28 cellular contexts compared by ENCODE assay signal in genomic region chrX:21998037-21998436, GRCh38. TPM values are rescaled to one million over a fixed set of nuclear protein-coding genes. Genes with fewer than 3 reads are reported as not detected.
"Had no signal": no experiment of that assay in that cellular context is flagged by ENCODE, and none has a peak within 500 bp of the region (broad histone marks: within the 10 kb centered on the region; RNA-seq: fewer than 3 reads in every experiment).

No MANE protein-coding gene starts in this region.

- H3K27me3 Mint-ChIP-seq: activated naive CD8-positive, alpha-beta T cell; central memory CD8-positive, alpha-beta T cell; dendritic cell treated with granulocyte-macrophage colony-stimulating factor and Interleukin-4, amounts not matched to agents 40 ng/mL and 50 ng/mL, for 4 days; stimulated activated memory B cell treated with anti-CD40 and anti-IgM and Interleukin-4, amounts not matched to agents 10 μg/mL and 1 μg/mL and 100 μg/mL, for 72 hours; stimulated activated naive CD8-positive, alpha-beta T cell treated with anti-CD3 and anti-CD28 coated beads, Interleukin-15, amount 100 ng/mL, for 72 hours; T-helper 17 cell had no signal

- H3K36me3 ChIP-seq: lower lobe of right lung, right atrium auricular region, vagina had no signal

- H3K27ac ChIP-seq: esophagus squamous epithelium, lower lobe of right lung, parathyroid adenoma, right atrium auricular region, vagina had no signal

- H3K9me3 ChIP-seq: esophagus squamous epithelium, heart right ventricle, lower lobe of right lung, mucosa of descending colon, right atrium auricular region, upper lobe of left lung, vagina had no signal

- ATAC-seq: heart right ventricle; left lobe of liver; mucosa of descending colon; stimulated activated memory B cell treated with anti-CD40 and anti-IgM and Interleukin-4, amounts not matched to agents 10 μg/mL and 1 μg/mL and 100 μg/mL, for 72 hours; stimulated activated naive CD8-positive, alpha-beta T cell treated with anti-CD3 and anti-CD28 coated beads, Interleukin-15, amount 100 ng/mL, for 72 hours; T-helper 17 cell; WTC11 had no signal

- H3K4me1 Mint-ChIP-seq: central memory CD8-positive, alpha-beta T cell; T-helper 17 cell had no signal

- H3K9me3 Mint-ChIP-seq: central memory CD8-positive, alpha-beta T cell; dendritic cell treated with granulocyte-macrophage colony-stimulating factor and Interleukin-4, amounts not matched to agents 40 ng/mL and 50 ng/mL, for 4 days; stimulated activated memory B cell treated with anti-CD40 and anti-IgM and Interleukin-4, amounts not matched to agents 10 μg/mL and 1 μg/mL and 100 μg/mL, for 72 hours; WTC11 had no signal

- H3K4me3 ChIP-seq: esophagus squamous epithelium, heart right ventricle, lower lobe of right lung, mucosa of descending colon, right atrium auricular region, smooth muscle cell, upper lobe of left lung, vagina had no signal

- H3K4me3 Mint-ChIP-seq: activated naive CD8-positive, alpha-beta T cell; central memory CD8-positive, alpha-beta T cell; dendritic cell treated with granulocyte-macrophage colony-stimulating factor and Interleukin-4, amounts not matched to agents 40 ng/mL and 50 ng/mL, for 4 days; neural crest cell; stimulated activated memory B cell treated with anti-CD40 and anti-IgM and Interleukin-4, amounts not matched to agents 10 μg/mL and 1 μg/mL and 100 μg/mL, for 72 hours; stimulated activated naive CD8-positive, alpha-beta T cell treated with anti-CD3 and anti-CD28 coated beads, Interleukin-15, amount 100 ng/mL, for 72 hours; T-helper 17 cell; WTC11 had no signal

- H3K4me1 ChIP-seq: esophagus squamous epithelium, lower lobe of right lung, parathyroid adenoma, right atrium auricular region, upper lobe of left lung, vagina had no signal

- H3K9ac ChIP-seq: parathyroid adenoma had no signal

- H3K27ac Mint-ChIP-seq: activated naive CD8-positive, alpha-beta T cell; dendritic cell treated with granulocyte-macrophage colony-stimulating factor and Interleukin-4, amounts not matched to agents 40 ng/mL and 50 ng/mL, for 4 days; stimulated activated memory B cell treated with anti-CD40 and anti-IgM and Interleukin-4, amounts not matched to agents 10 μg/mL and 1 μg/mL and 100 μg/mL, for 72 hours; stimulated activated naive CD8-positive, alpha-beta T cell treated with anti-CD3 and anti-CD28 coated beads, Interleukin-15, amount 100 ng/mL, for 72 hours; T-helper 17 cell; WTC11 had no signal

- DNase-seq: activated naive CD4-positive, alpha-beta T cell; activated T-cell treated with anti-CD3 and anti-CD28 coated beads, Interleukin-2, amount 50 U/mL, for 48 hours; esophagus squamous epithelium; foreskin melanocyte; heart right ventricle; kidney glomerular epithelial cell; lower lobe of right lung; mesendoderm; mucosa of descending colon; occipital lobe; stimulated activated CD4-positive, alpha-beta T cell treated with anti-CD3 and anti-CD28 coated beads, Interleukin-1b, Interleukin-23, amount 100 ng/mL, for 48 hours; stimulated activated CD4-positive, alpha-beta T cell treated with anti-CD3 and anti-CD28 coated beads, Interleukin-4, amount 100 ng/mL, for 4 hours; stimulated activated CD8-positive, alpha-beta memory T cell treated with anti-CD3 and anti-CD28 coated beads, Interleukin-4, amount 100 ng/mL, for 48 hours; stimulated activated naive CD8-positive, alpha-beta T cell treated with anti-CD3 and anti-CD28 coated beads, Interleukin-15, amount 100 ng/mL, for 72 hours; substantia nigra; T-helper 17 cell; upper lobe of left lung had no signal

- H3K27me3 ChIP-seq: esophagus squamous epithelium, heart right ventricle, right atrium auricular region, upper lobe of left lung, vagina had no signal

RNA-seq across cellular contexts. Expression of gene PHEX, which starts 34.1 kb away (rescaled TPM):
- total RNA-seq: left lobe of liver, right atrium auricular region, smooth muscle cell had no signal
- polyA plus RNA-seq: smooth muscle cell had no signal
